Comparison of ENCODE assay signal across 1 cellular context in genomic region chr5:73565166-73565968, GRCh38.
TF ChIP-seq lines count a peak whose summit lies in the region.

Gene ANKRA2, minus strand, starts transcription at chr5:73565639. Its CDS starts 2,758 bp downstream, at chr5:73562881.
A gene with protein sequence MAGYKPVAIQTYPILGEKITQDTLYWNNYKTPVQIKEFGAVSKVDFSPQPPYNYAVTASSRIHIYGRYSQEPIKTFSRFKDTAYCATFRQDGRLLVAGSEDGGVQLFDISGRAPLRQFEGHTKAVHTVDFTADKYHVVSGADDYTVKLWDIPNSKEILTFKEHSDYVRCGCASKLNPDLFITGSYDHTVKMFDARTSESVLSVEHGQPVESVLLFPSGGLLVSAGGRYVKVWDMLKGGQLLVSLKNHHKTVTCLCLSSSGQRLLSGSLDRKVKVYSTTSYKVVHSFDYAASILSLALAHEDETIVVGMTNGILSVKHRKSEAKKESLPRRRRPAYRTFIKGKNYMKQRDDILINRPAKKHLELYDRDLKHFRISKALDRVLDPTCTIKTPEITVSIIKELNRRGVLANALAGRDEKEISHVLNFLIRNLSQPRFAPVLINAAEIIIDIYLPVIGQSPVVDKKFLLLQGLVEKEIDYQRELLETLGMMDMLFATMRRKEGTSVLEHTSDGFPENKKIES (plus strand): TSS chr5:73565743. CDS start chr5:73567345, 1,602 bp downstream.

TF ChIP-seq in liver, 16 proteins besides CTCF, POLR2A, EP300 and RAD21 (continued from another document):
- TF ChIP-seq, protein P1, sequence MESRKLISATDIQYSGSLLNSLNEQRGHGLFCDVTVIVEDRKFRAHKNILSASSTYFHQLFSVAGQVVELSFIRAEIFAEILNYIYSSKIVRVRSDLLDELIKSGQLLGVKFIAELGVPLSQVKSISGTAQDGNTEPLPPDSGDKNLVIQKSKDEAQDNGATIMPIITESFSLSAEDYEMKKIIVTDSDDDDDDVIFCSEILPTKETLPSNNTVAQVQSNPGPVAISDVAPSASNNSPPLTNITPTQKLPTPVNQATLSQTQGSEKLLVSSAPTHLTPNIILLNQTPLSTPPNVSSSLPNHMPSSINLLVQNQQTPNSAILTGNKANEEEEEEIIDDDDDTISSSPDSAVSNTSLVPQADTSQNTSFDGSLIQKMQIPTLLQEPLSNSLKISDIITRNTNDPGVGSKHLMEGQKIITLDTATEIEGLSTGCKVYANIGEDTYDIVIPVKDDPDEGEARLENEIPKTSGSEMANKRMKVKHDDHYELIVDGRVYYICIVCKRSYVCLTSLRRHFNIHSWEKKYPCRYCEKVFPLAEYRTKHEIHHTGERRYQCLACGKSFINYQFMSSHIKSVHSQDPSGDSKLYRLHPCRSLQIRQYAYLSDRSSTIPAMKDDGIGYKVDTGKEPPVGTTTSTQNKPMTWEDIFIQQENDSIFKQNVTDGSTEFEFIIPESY (IDR thresholded peaks at IDR 0.05) = peak; percentile 95
- TF ChIP-seq TAF1 (conservative IDR thresholded peaks at IDR 0.05) (no peak), JUND (IDR thresholded peaks at IDR 0.05) (no peak), GABPA (IDR thresholded peaks at IDR 0.05 in 1 of 2, conservative IDR thresholded peaks at IDR 0.05 in 1 of 2) (peak; percentile 68 to 89), MAX (IDR thresholded peaks at IDR 0.05) (peak; percentile 98), RXRA (IDR thresholded peaks at IDR 0.05) (peak; percentile 85 to 90), NR2F2 (IDR thresholded peaks at IDR 0.05) (peak; percentile 69), YY1 (IDR thresholded peaks at IDR 0.05) (peak; percentile 57), SP1 (IDR thresholded peaks at IDR 0.05) (peak; percentile 73), HNF4G (IDR thresholded peaks at IDR 0.05) (no peak)
- TF ChIP-seq, protein P2, sequence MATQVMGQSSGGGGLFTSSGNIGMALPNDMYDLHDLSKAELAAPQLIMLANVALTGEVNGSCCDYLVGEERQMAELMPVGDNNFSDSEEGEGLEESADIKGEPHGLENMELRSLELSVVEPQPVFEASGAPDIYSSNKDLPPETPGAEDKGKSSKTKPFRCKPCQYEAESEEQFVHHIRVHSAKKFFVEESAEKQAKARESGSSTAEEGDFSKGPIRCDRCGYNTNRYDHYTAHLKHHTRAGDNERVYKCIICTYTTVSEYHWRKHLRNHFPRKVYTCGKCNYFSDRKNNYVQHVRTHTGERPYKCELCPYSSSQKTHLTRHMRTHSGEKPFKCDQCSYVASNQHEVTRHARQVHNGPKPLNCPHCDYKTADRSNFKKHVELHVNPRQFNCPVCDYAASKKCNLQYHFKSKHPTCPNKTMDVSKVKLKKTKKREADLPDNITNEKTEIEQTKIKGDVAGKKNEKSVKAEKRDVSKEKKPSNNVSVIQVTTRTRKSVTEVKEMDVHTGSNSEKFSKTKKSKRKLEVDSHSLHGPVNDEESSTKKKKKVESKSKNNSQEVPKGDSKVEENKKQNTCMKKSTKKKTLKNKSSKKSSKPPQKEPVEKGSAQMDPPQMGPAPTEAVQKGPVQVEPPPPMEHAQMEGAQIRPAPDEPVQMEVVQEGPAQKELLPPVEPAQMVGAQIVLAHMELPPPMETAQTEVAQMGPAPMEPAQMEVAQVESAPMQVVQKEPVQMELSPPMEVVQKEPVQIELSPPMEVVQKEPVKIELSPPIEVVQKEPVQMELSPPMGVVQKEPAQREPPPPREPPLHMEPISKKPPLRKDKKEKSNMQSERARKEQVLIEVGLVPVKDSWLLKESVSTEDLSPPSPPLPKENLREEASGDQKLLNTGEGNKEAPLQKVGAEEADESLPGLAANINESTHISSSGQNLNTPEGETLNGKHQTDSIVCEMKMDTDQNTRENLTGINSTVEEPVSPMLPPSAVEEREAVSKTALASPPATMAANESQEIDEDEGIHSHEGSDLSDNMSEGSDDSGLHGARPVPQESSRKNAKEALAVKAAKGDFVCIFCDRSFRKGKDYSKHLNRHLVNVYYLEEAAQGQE (IDR thresholded peaks at IDR 0.05) = peak; percentile 46
